19 cellular contexts compared by ENCODE assay signal in genomic region chr3:139110072-139110830, GRCh38.
A peak's percentile ranks its signal among the peaks of the same experiment; 100 is the strongest.
DNase-seq lines count a peak whose midpoint lies in the region; ATAC-seq and TF ChIP-seq lines count a peak whose summit lies in the region.
"Had no signal": no experiment of that assay in that cellular context is flagged by ENCODE, and none has a peak within 500 bp of the region (broad histone marks: within the 10 kb centered on the region; RNA-seq: fewer than 3 reads in every experiment).

No MANE protein-coding gene starts in this region.

- CTCF ChIA-PET in activated CD8-positive, alpha-beta T cell treated with anti-CD3 and anti-CD28 coated beads, Interleukin-2, amount 10 ng/mL, durations not matched to agents 7 days and 5 days (lab: Charles Lee): interaction anchor here (2.1 to 5.6 kb wide), 2 partner anchors 17 to 219 kb away, joined by 9 to 55 read pairs; no protein-coding TSS in a partner anchor
- CTCF ChIA-PET in activated CD8-positive, alpha-beta T cell treated with anti-CD3 and anti-CD28 coated beads for 36 hours (lab: Charles Lee): interaction anchor here (1.1 to 5.0 kb wide), 4 partner anchors 11 to 219 kb away, joined by 3 to 53 read pairs (median 11); no protein-coding TSS in a partner anchor

- H3K4me3 ChIP-seq in MG63 (no peak overlapping the region), duodenal mucosa (ENCODE audit: low read depth in 1 of 2, low read length in 2 of 2) (peak overlapping the region; percentile 32 to 47)

- intact Hi-C loops in activated CD8-positive, alpha-beta T cell treated with anti-CD3 and anti-CD28 coated beads for 36 hours (cut with micrococcal nuclease): no loop called here

- ATAC-seq in activated CD8-positive, alpha-beta T cell treated with anti-CD3 and anti-CD28 coated beads, Interleukin-2, amount 10 ng/mL, durations not matched to agents 7 days and 5 days: no peak
- ATAC-seq in activated CD8-positive, alpha-beta T cell treated with anti-CD3 and anti-CD28 coated beads for 36 hours: no peak
- ATAC-seq: activated T-cell treated with anti-CD3 and anti-CD28 coated beads, Interleukin-2, amount 50 U/mL, for 72 hours; SK-N-SH treated with all-trans-retinoic acid at 6 μM for 48 hours had no signal

- H3K9me3 ChIP-seq in MG63 (no peaks in the 10 kb centered on the region), duodenal mucosa (ENCODE audit: control insufficient read depth in 1 of 2, low read length in 2 of 2) (no peaks in the 10 kb centered on the region)
- H3K9me3 ChIP-seq: neutrophil had no signal

- H3K4me1 ChIP-seq in duodenal mucosa (ENCODE audit: control insufficient read depth in 1 of 2, insufficient read depth in 2 of 2, low read length in 2 of 2): peaks cover 27 to 29% of the 10 kb centered on the region in 2 donors

- no peak overlapping the region for H3K4me3 Mint-ChIP-seq in activated CD8-positive, alpha-beta T cell treated with anti-CD3 and anti-CD28 coated beads, Interleukin-2, amount 10 ng/mL, durations not matched to agents 7 days and 5 days
- no peak overlapping the region for H3K4me3 Mint-ChIP-seq in activated CD8-positive, alpha-beta T cell treated with anti-CD3 and anti-CD28 coated beads for 36 hours
- H3K4me3 Mint-ChIP-seq: activated B cell treated with CpG ODN at 0.5 μM for 24 hours; activated T-cell treated with anti-CD3 and anti-CD28 coated beads, Interleukin-2, amount 50 U/mL, for 72 hours; dendritic cell treated with granulocyte-macrophage colony-stimulating factor and Interleukin-4, amounts not matched to agents 40 ng/mL and 50 ng/mL, for 4 days; memory B cell had no signal

- H3K36me3 ChIP-seq in MG63 (no peaks in the 10 kb centered on the region), duodenal mucosa (ENCODE audit: control insufficient read depth in 1 of 2, insufficient read depth in 2 of 2, low read length in 2 of 2) (no peaks in the 10 kb centered on the region)
- H3K36me3 ChIP-seq: neutrophil had no signal

- TF ChIP-seq CTCF in activated CD8-positive, alpha-beta T cell treated with anti-CD3 and anti-CD28 coated beads for 36 hours (IDR thresholded peaks at IDR 0.05): no peak

- H3K4me1 Mint-ChIP-seq in activated CD8-positive, alpha-beta T cell treated with anti-CD3 and anti-CD28 coated beads, Interleukin-2, amount 10 ng/mL, durations not matched to agents 7 days and 5 days (ENCODE audit: low read depth): peaks cover 15% of the 10 kb centered on the region
- H3K4me1 Mint-ChIP-seq in activated CD8-positive, alpha-beta T cell treated with anti-CD3 and anti-CD28 coated beads for 36 hours (ENCODE audit: low read depth): peaks cover 2% of the 10 kb centered on the region

- peak; percentile 26 for DNase-seq in activated CD8-positive, alpha-beta T cell treated with anti-CD3 and anti-CD28 coated beads, Interleukin-2, amount 10 ng/mL, durations not matched to agents 7 days and 5 days
- DNase-seq in activated CD8-positive, alpha-beta T cell treated with anti-CD3 and anti-CD28 coated beads for 36 hours: no peak
- DNase-seq in MG63 (peak; percentile 21), LoVo (ENCODE audit: low spot score) (no peak), SHP77 treated with DMSO at 0.1 percent for 48 hours (lab: John Stamatoyannopoulos, UW) (no peak), iPS-NIHi7 (ENCODE audit: extremely low spot score) (no peak)
- DNase-seq in stimulated activated CD8-positive, alpha-beta memory T cell treated with anti-CD3 and anti-CD28 coated beads, Interleukin-4, amount 100 ng/mL, for 48 hours: peak; percentile 7
- DNase-seq: activated B cell treated with CpG ODN at 0.5 μM for 24 hours; activated T-cell treated with anti-CD3 and anti-CD28 coated beads, Interleukin-2, amount 50 U/mL, for 72 hours; amygdala; COR-L47; KBM-7; NCI-H2107; stimulated activated CD4-positive, alpha-beta T cell treated with anti-CD3 and anti-CD28 coated beads, Interleukin-12 subunit alpha, Interleukin-12 subunit beta, amount 100 ng/mL, for 4 hours had no signal

- no peak overlapping the region for H3K27ac ChIP-seq in duodenal mucosa (ENCODE audit: low read depth, low read length)
- H3K27ac ChIP-seq: neutrophil had no signal

- H3K27me3 ChIP-seq in MG63 (no peaks in the 10 kb centered on the region), duodenal mucosa (ENCODE audit: control insufficient read depth in 1 of 2, insufficient read depth in 2 of 2, low read length in 2 of 2) (no peaks in the 10 kb centered on the region)
- H3K27me3 ChIP-seq: neutrophil had no signal

- no peaks in the 10 kb centered on the region for H3K36me3 Mint-ChIP-seq in activated CD8-positive, alpha-beta T cell treated with anti-CD3 and anti-CD28 coated beads, Interleukin-2, amount 10 ng/mL, durations not matched to agents 7 days and 5 days (ENCODE audit: low read depth)
- H3K36me3 Mint-ChIP-seq in activated CD8-positive, alpha-beta T cell treated with anti-CD3 and anti-CD28 coated beads for 36 hours (ENCODE audit: low read depth): no peaks in the 10 kb centered on the region
- H3K36me3 Mint-ChIP-seq: memory B cell had no signal

- POLR2A ChIA-PET in activated CD8-positive, alpha-beta T cell treated with anti-CD3 and anti-CD28 coated beads, Interleukin-2, amount 10 ng/mL, durations not matched to agents 7 days and 5 days (lab: Charles Lee): no interaction called here
- POLR2A ChIA-PET in activated CD8-positive, alpha-beta T cell treated with anti-CD3 and anti-CD28 coated beads for 36 hours (lab: Charles Lee): no interaction called here

- H3K9me3 Mint-ChIP-seq in activated CD8-positive, alpha-beta T cell treated with anti-CD3 and anti-CD28 coated beads, Interleukin-2, amount 10 ng/mL, durations not matched to agents 7 days and 5 days (ENCODE audit: insufficient read depth): no peaks in the 10 kb centered on the region
- H3K9me3 Mint-ChIP-seq in activated CD8-positive, alpha-beta T cell treated with anti-CD3 and anti-CD28 coated beads for 36 hours: no peaks in the 10 kb centered on the region
- H3K9me3 Mint-ChIP-seq: activated B cell treated with CpG ODN at 0.5 μM for 24 hours; activated T-cell treated with anti-CD3 and anti-CD28 coated beads, Interleukin-2, amount 50 U/mL, for 72 hours; dendritic cell treated with granulocyte-macrophage colony-stimulating factor and Interleukin-4, amounts not matched to agents 40 ng/mL and 50 ng/mL, for 4 days; memory B cell had no signal

- no peak overlapping the region for H3K9ac ChIP-seq in duodenal mucosa (ENCODE audit: low read depth in 1 of 2, low read length in 2 of 2)

- H3K27me3 Mint-ChIP-seq in activated CD8-positive, alpha-beta T cell treated with anti-CD3 and anti-CD28 coated beads, Interleukin-2, amount 10 ng/mL, durations not matched to agents 7 days and 5 days (ENCODE audit: low read depth): peaks cover 13% of the 10 kb centered on the region
- H3K27me3 Mint-ChIP-seq in activated CD8-positive, alpha-beta T cell treated with anti-CD3 and anti-CD28 coated beads for 36 hours: peaks cover 14% of the 10 kb centered on the region

- no peak overlapping the region for H3K27ac Mint-ChIP-seq in activated CD8-positive, alpha-beta T cell treated with anti-CD3 and anti-CD28 coated beads, Interleukin-2, amount 10 ng/mL, durations not matched to agents 7 days and 5 days
- no peak overlapping the region for H3K27ac Mint-ChIP-seq in activated CD8-positive, alpha-beta T cell treated with anti-CD3 and anti-CD28 coated beads for 36 hours
- H3K27ac Mint-ChIP-seq: activated B cell treated with CpG ODN at 0.5 μM for 24 hours; activated T-cell treated with anti-CD3 and anti-CD28 coated beads, Interleukin-2, amount 50 U/mL, for 72 hours; dendritic cell treated with granulocyte-macrophage colony-stimulating factor and Interleukin-4, amounts not matched to agents 40 ng/mL and 50 ng/mL, for 4 days; memory B cell had no signal

Comparison
In these comparisons a context has a peak if more than half of its experiments do, and no peak if none do; other contexts are left out.
1. DNase-seq: peak in activated CD8-positive, alpha-beta T cell treated with anti-CD3 and anti-CD28 coated beads, Interleukin-2, amount 10 ng/mL, durations not matched to agents 7 days and 5 days (single experiment), MG63 (single experiment) and stimulated activated CD8-positive, alpha-beta memory T cell treated with anti-CD3 and anti-CD28 coated beads, Interleukin-4, amount 100 ng/mL, for 48 hours (single experiment); none in activated CD8-positive, alpha-beta T cell treated with anti-CD3 and anti-CD28 coated beads for 36 hours (single experiment), LoVo (single experiment), SHP77 treated with DMSO at 0.1 percent for 48 hours (single experiment) and iPS-NIHi7 (single experiment).